In the genomic region with DNA sequence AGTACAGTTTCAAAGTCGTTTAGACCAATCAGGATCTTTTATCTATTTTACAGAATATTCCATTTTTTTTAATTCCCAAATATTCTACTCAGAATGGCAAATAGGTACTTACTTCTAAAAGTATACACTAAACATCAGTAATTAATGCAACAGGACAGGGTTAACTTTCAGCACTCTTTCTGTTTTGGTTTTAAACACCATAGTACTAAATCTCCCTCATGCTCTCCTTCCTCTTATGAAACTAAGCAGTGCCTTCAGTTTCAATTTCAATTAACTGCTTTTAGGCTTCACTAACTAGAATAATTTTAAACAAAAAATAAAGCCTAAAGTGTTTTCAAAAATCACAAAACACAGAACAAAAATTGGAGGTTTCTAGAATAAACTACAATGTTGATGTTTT, we compare ENCODE assay signal across 29 cellular contexts. TPM values are rescaled to one million over a fixed set of nuclear protein-coding genes. Genes with fewer than 3 reads are reported as not detected.
DNase-seq lines count a peak whose midpoint lies in the region; ATAC-seq and TF ChIP-seq lines count a peak whose summit lies in the region.
"Had no signal": no experiment of that assay in that cellular context is flagged by ENCODE, and none has a peak within 500 bp of the region (broad histone marks: within the 10 kb centered on the region; RNA-seq: fewer than 3 reads in every experiment).

No MANE protein-coding gene starts in this region.

- no peak overlapping the region for H3K9ac ChIP-seq in PC-3 (ENCODE audit: low read length)
- H3K9ac ChIP-seq: BLaER1 had no signal

- no peaks in the 10 kb centered on the region for H3K9me3 ChIP-seq in PC-3 (ENCODE audit: low read length)
- H3K9me3 ChIP-seq: BLaER1, body of pancreas, Peyer's patch, right lobe of liver had no signal

- BruUV-seq in PC-3 (replicated peaks; lab: Mats Ljungman, UMichigan) = no TSS peak

- H3K79me2 ChIP-seq in PC-3 (ENCODE audit: low read length) = no peaks in the 10 kb centered on the region

- H3K27ac Mint-ChIP-seq in activated T-helper 17 cell treated with anti-CD3 and anti-CD28 coated beads, Interleukin-2, amount 50 U/mL, for 72 hours = no peak overlapping the region
- H3K27ac Mint-ChIP-seq: type B pancreatic cell had no signal

- CTCF ChIA-PET in PC-3 (lab: Charles Lee) = no interaction called here

- H3K4me1 Mint-ChIP-seq in activated T-helper 17 cell treated with anti-CD3 and anti-CD28 coated beads, Interleukin-2, amount 50 U/mL, for 72 hours = no peaks in the 10 kb centered on the region
- H3K4me1 Mint-ChIP-seq: neural crest cell had no signal

- peak; percentile 96 for ATAC-seq in GM18867 (IDR thresholded peaks at IDR 0.05; ENCODE audit: unreplicated experiment)
- peak; percentile 60 for ATAC-seq in GM21390 (IDR thresholded peaks at IDR 0.05; ENCODE audit: unreplicated experiment)
- peak; percentile 98 for ATAC-seq in HG03097 (IDR thresholded peaks at IDR 0.05; ENCODE audit: low FRiP score, unreplicated experiment)
- no peak for ATAC-seq in HG03025 (IDR thresholded peaks at IDR 0.05; ENCODE audit: low FRiP score, unreplicated experiment)
- ATAC-seq in activated T-helper 17 cell treated with anti-CD3 and anti-CD28 coated beads, Interleukin-2, amount 50 U/mL, for 72 hours (replicated peaks) = no peak
- ATAC-seq in GM18858 (IDR thresholded peaks at IDR 0.05; ENCODE audit: unreplicated experiment) = no peak
- no peak for ATAC-seq in PC-3
- ATAC-seq: body of pancreas, right lobe of liver had no signal

- DNase-seq in OCI-M1 (lab: John Stamatoyannopoulos, UW) (peak; percentile 51), PC-3 (no peak)
- DNase-seq: activated CD4-positive, alpha-beta T cell treated with anti-CD3 and anti-CD28 coated beads for 48 hours; activated CD8-positive, alpha-beta memory T cell treated with anti-CD3 and anti-CD28 coated beads for 24 hours; activated gamma-delta T cell treated with Interleukin-2 at 50 U/mL for 16 hours; body of pancreas; dermis blood vessel endothelial cell; NCI-H1092; NCI-H187; NCI-H524; Peyer's patch; posterior cingulate gyrus; right lobe of liver; stimulated activated CD4-positive, alpha-beta T cell treated with anti-CD3 and anti-CD28 coated beads, Interleukin-12 subunit alpha, Interleukin-12 subunit beta, amount 100 ng/mL, for 4 hours; stimulated activated CD4-positive, alpha-beta T cell treated with anti-CD3 and anti-CD28 coated beads, Interleukin-4, amount 100 ng/mL, for 1 hour; SW 1271; T1000; WERI-Rb-1 had no signal

- H3K4me3 ChIP-seq in PC-3 (ENCODE audit: low read length) = no peak overlapping the region
- H3K4me3 ChIP-seq: BLaER1, body of pancreas, Peyer's patch, right lobe of liver had no signal

- H3K4me2 ChIP-seq in PC-3 (ENCODE audit: low read length) = no peak overlapping the region
- H3K4me2 ChIP-seq: BLaER1 had no signal

- H3K36me3 ChIP-seq in PC-3 (ENCODE audit: low read depth, low read length) = no peaks in the 10 kb centered on the region
- H3K36me3 ChIP-seq: BLaER1, Peyer's patch, right lobe of liver, WERI-Rb-1 had no signal

- no peak overlapping the region for H3K27ac ChIP-seq in PC-3 (ENCODE audit: low read length)
- H3K27ac ChIP-seq: BLaER1, body of pancreas, Peyer's patch, right lobe of liver, WERI-Rb-1 had no signal

- H3F3A ChIP-seq in PC-3 (ENCODE audit: low read length, unreplicated experiment) = no peaks in the 10 kb centered on the region

- no peak overlapping the region for H2AFZ ChIP-seq in PC-3 (ENCODE audit: low read length)

- no peaks in the 10 kb centered on the region for H4K20me1 ChIP-seq in PC-3 (ENCODE audit: low read length)
- H4K20me1 ChIP-seq: BLaER1 had no signal

- H3K4me3 Mint-ChIP-seq in activated T-helper 17 cell treated with anti-CD3 and anti-CD28 coated beads, Interleukin-2, amount 50 U/mL, for 72 hours = no peak overlapping the region
- H3K4me3 Mint-ChIP-seq: neural crest cell, type B pancreatic cell had no signal

- no peaks in the 10 kb centered on the region for H3K9me2 ChIP-seq in PC-3 (replicated peaks; ENCODE audit: low read length)

- H3K36me3 Mint-ChIP-seq in activated T-helper 17 cell treated with anti-CD3 and anti-CD28 coated beads, Interleukin-2, amount 50 U/mL, for 72 hours (ENCODE audit: low read depth) = no peaks in the 10 kb centered on the region
- H3K36me3 Mint-ChIP-seq: type B pancreatic cell had no signal

- no peaks in the 10 kb centered on the region for H3K9me3 Mint-ChIP-seq in activated T-helper 17 cell treated with anti-CD3 and anti-CD28 coated beads, Interleukin-2, amount 50 U/mL, for 72 hours
- H3K9me3 Mint-ChIP-seq: type B pancreatic cell had no signal

- H3K27me3 ChIP-seq in PC-3 (ENCODE audit: low read length) = no peaks in the 10 kb centered on the region
- H3K27me3 ChIP-seq: BLaER1, body of pancreas, Peyer's patch, right lobe of liver had no signal

- H3K4me1 ChIP-seq in PC-3 (ENCODE audit: insufficient read depth, low read length) = no peaks in the 10 kb centered on the region
- H3K4me1 ChIP-seq: BLaER1, body of pancreas, Peyer's patch, right lobe of liver had no signal

- POLR2A ChIA-PET in PC-3 (lab: Charles Lee; ENCODE audit: unreplicated experiment) = no interaction called here

- no peak for TF ChIP-seq CTCF in PC-3 (conservative IDR thresholded peaks at IDR 0.05; ENCODE audit: low read depth, low read length)

- no peaks in the 10 kb centered on the region for H3K27me3 Mint-ChIP-seq in activated T-helper 17 cell treated with anti-CD3 and anti-CD28 coated beads, Interleukin-2, amount 50 U/mL, for 72 hours
- H3K27me3 Mint-ChIP-seq: type B pancreatic cell had no signal

- intact Hi-C loops in PC-3 (cut with micrococcal nuclease) = no loop called here

RNA-seq across cellular contexts. Expression of a gene that starts 57.9 kb away (rescaled TPM):
- total RNA-seq in activated T-helper 17 cell treated with anti-CD3 and anti-CD28 coated beads, Interleukin-2, amount 50 U/mL, for 72 hours = not detected
- not detected in 2 replicates for total RNA-seq in PC-3 (2014; rRNA removed)
- total RNA-seq: G401, LHCN-M2 had no signal

Comparison
In these comparisons a context has a peak if more than half of its experiments do, and no peak if none do; other contexts are left out.
1. ATAC-seq: peak in GM18867 (single experiment), GM21390 (single experiment) and HG03097 (single experiment); none in HG03025 (single experiment), activated T-helper 17 cell treated with anti-CD3 and anti-CD28 coated beads, Interleukin-2, amount 50 U/mL, for 72 hours (single experiment), GM18858 (single experiment) and PC-3 (single experiment).